8 cellular contexts compared by ENCODE assay signal in genomic region chr5:98770158-98770910, GRCh38. TPM values are rescaled to one million over a fixed set of nuclear protein-coding genes. Genes with fewer than 3 reads are reported as not detected.
DNase-seq lines count a peak whose midpoint lies in the region; ATAC-seq, FAIRE-seq and TF ChIP-seq lines count a peak whose summit lies in the region.

No MANE protein-coding gene starts in this region.

- peaks cover 8% of the 10 kb centered on the region for H3K4me1 ChIP-seq in cardiac muscle cell (ENCODE audit: low read depth)
- peaks cover 0 to 9% (median 0%) of the 10 kb centered on the region in 3 donors for H3K4me1 ChIP-seq in pancreas

- ATAC-seq in Right ventricle myocardium inferior (no peak), pancreas (peak in 2 of 4 donors; percentile 6 to 9), HG02763 (IDR thresholded peaks at IDR 0.05; ENCODE audit: unreplicated experiment) (no peak)

- no peaks in the 10 kb centered on the region for H3K9me3 ChIP-seq in cardiac muscle cell (ENCODE audit: low read depth)
- H3K9me3 ChIP-seq in pancreas = no peaks in the 10 kb centered on the region

- DNase-seq in Right ventricle myocardium inferior (ENCODE audit: missing footprints) = peak; percentile 54
- no peak for DNase-seq in cardiac septum (ENCODE audit: low spot score)
- DNase-seq in NCI-H748 treated with DMSO at 0.1 percent for 48 hours (lab: John Stamatoyannopoulos, UW) = peak; percentile 69
- DNase-seq in activated effector memory CD4-positive, alpha-beta T cell treated with anti-CD3 and anti-CD28 coated beads, Interleukin-2, amount 50 U/mL, for 16 hours = peak; percentile 67
- peak; percentile 53 to 71 for DNase-seq in cardiac muscle cell (ENCODE audit: low read depth in 1 of 2, low spot score in 1 of 2)
- peak; percentile 30 to 70 (median 56) for DNase-seq in pancreas
- no peak for DNase-seq in GM10248 (ENCODE audit: extremely low spot score)

- POLR2A ChIA-PET in GM10248 (lab: Yijun Ruan, JAX) = no interaction called here

- H3K36me3 ChIP-seq in cardiac muscle cell (no peaks in the 10 kb centered on the region), pancreas (no peaks in the 10 kb centered on the region)

- H3K27me3 ChIP-seq in cardiac muscle cell (peaks cover 29% of the 10 kb centered on the region), pancreas (peaks cover 0 to 3% (median 0%) of the 10 kb centered on the region in 4 donors)

- WGBS in pancreas, 2 donors = 0% methylated on average over 39 to 42 of the region's 42 CpGs

- CTCF ChIA-PET in GM10248 (lab: Yijun Ruan, JAX) = interaction anchor here (0.6 to 7.0 kb wide), 27 partner anchors 8 to 1237 kb away, joined by 3 to 97 read pairs (median 5); no protein-coding TSS in a partner anchor

- H3K27ac ChIP-seq in cardiac muscle cell (no peak overlapping the region), pancreas (peak overlapping the region; percentile 17 to 76 (median 45))

- peak overlapping the region; percentile 37 for H3K4me3 ChIP-seq in cardiac muscle cell
- peak overlapping the region; percentile 38 to 87 (median 56) for H3K4me3 ChIP-seq in pancreas

- intact Hi-C loops in Right ventricle myocardium inferior (cut with DNase I) (loop anchor here (5.0 to 10.0 kb wide), 4 partner anchors 157 to 1963 kb away; partner anchors contain the start of genes CHD1, ERAP1 and RIOK2), cardiac septum (cut with DNase I) (loop anchor here (5.0 to 10.0 kb wide), 4 partner anchors 264 to 1588 kb away; partner anchors contain the start of gene RIOK2), pancreas (cut with DNase I) (no loop called here)

- FAIRE-seq in pancreas (lab: Jason Lieb, UNC) = no peak

- no peak for TF ChIP-seq CTCF in cardiac muscle cell (IDR thresholded peaks at IDR 0.05; ENCODE audit: low read depth, low read length)
- no peak for TF ChIP-seq CTCF in pancreas (IDR thresholded peaks at IDR 0.05)
- no peak for TF ChIP-seq CTCF in GM10248 (IDR thresholded peaks at IDR 0.05; ENCODE audit: control extremely low read depth, extremely low read depth, low read depth, missing control alignments)

RNA-seq across cellular contexts. Expression of gene RGMB, which starts 3.1 kb away (rescaled TPM):
- total RNA-seq in Right ventricle myocardium inferior (15.4 TPM), cardiac septum (14.4 TPM), cardiac muscle cell (15.6 and 18.4 TPM in 2 replicates), pancreas (10 to 100 TPM in 2 of 6 donors, 1 to 10 TPM in 4; 6.5 to 15.3 (median 9.1) TPM)
- polyA plus RNA-seq in cardiac muscle cell (7.1 and 7.6 TPM in 2 replicates), pancreas (1 to 10 TPM; 2.7 to 5.2 TPM)

Comparison
In these comparisons a context has a peak if more than half of its experiments do, and no peak if none do; other contexts are left out.
1. DNase-seq: peak in Right ventricle myocardium inferior (single experiment), NCI-H748 treated with DMSO at 0.1 percent for 48 hours (single experiment), activated effector memory CD4-positive, alpha-beta T cell treated with anti-CD3 and anti-CD28 coated beads, Interleukin-2, amount 50 U/mL, for 16 hours (single experiment), cardiac muscle cell (2 of 2) and pancreas (6 of 6); none in cardiac septum (single experiment) and GM10248 (single experiment).
2. intact Hi-C loops: an anchor here in Right ventricle myocardium inferior (5.0 to 10.0 kb wide) and cardiac septum (5.0 to 10.0 kb wide); none called in pancreas.